In genomic region chr13:112586334-112586733, GRCh38 we compare ENCODE assay signal across 9 cellular contexts. TPM values are rescaled to one million over a fixed set of nuclear protein-coding genes. Genes with fewer than 3 reads are reported as not detected.
DNase-seq lines count a peak whose midpoint lies in the region; ATAC-seq and TF ChIP-seq lines count a peak whose summit lies in the region.
"Had no signal": no experiment of that assay in that cellular context is flagged by ENCODE, and none has a peak within 500 bp of the region (broad histone marks: within the 10 kb centered on the region; RNA-seq: fewer than 3 reads in every experiment).

No MANE protein-coding gene starts in this region.

- H3K27ac Mint-ChIP-seq in activated CD8-positive, alpha-beta memory T cell treated with anti-CD3 and anti-CD28 coated beads, Interleukin-2, amount 10 ng/mL, durations not matched to agents 7 days and 5 days: peak overlapping the region; percentile 90
- H3K27ac Mint-ChIP-seq in stimulated activated naive CD8-positive, alpha-beta T cell treated with anti-CD3 and anti-CD28 coated beads, Interleukin-15, amount 100 ng/mL, for 72 hours: peak overlapping the region in 1 of 2 donors; percentile 98

- CTCF ChIA-PET in activated CD8-positive, alpha-beta memory T cell treated with anti-CD3 and anti-CD28 coated beads, Interleukin-2, amount 10 ng/mL, durations not matched to agents 7 days and 5 days (lab: Charles Lee): no interaction called here
- CTCF ChIA-PET in OCI-LY7 (lab: Charles Lee; ENCODE audit: unreplicated experiment): no interaction called here

- intact Hi-C loops in OCI-LY7 (cut with micrococcal nuclease; ENCODE audit: unreplicated experiment) (loop anchor here (2.0 kb wide), 1 partner anchor 20 kb away; no protein-coding TSS in a partner anchor), posterior vena cava (cut with DNase I) (no loop called here)

- H3K4me3 ChIP-seq in OCI-LY7 (ENCODE audit: low read depth, low read length, poor library complexity, severe bottlenecking): peak overlapping the region; percentile 97
- peak overlapping the region in 1 of 4 experiments; percentile 99 for H3K4me3 ChIP-seq in fibroblast of lung (replicated peaks in 1 of 4; ENCODE audit: control extremely low read depth in 1 of 4, insufficient read depth in 1 of 4, low read depth in 3 of 4, low read length in 4 of 4)
- H3K4me3 ChIP-seq: lung had no signal

- H3K9me3 ChIP-seq in OCI-LY7 (ENCODE audit: low read length) (no peaks in the 10 kb centered on the region), fibroblast of lung (ENCODE audit: control insufficient read depth, insufficient read depth, low read depth, low read length) (no peaks in the 10 kb centered on the region)

- no peak for DNase-seq in activated CD8-positive, alpha-beta memory T cell treated with anti-CD3 and anti-CD28 coated beads, Interleukin-2, amount 10 ng/mL, durations not matched to agents 7 days and 5 days
- DNase-seq in activated CD8-positive, alpha-beta memory T cell treated with anti-CD3 and anti-CD28 coated beads for 24 hours: no peak
- DNase-seq in OCI-LY7 (ENCODE audit: low spot score) (no peak), fibroblast of lung (ENCODE audit: low read depth in 2 of 2) (no peak), posterior vena cava (ENCODE audit: low spot score) (no peak), retina (no peak)
- no peak for DNase-seq in stimulated activated naive CD8-positive, alpha-beta T cell treated with anti-CD3 and anti-CD28 coated beads, Interleukin-15, amount 100 ng/mL, for 72 hours

- H3K4me1 ChIP-seq in OCI-LY7 (ENCODE audit: insufficient read depth, low read length, poor library complexity, severe bottlenecking): peaks cover 25% of the 10 kb centered on the region
- no peaks in the 10 kb centered on the region for H3K4me1 ChIP-seq in fibroblast of lung (ENCODE audit: control insufficient read depth, extremely low read depth, insufficient read depth, low read length)

- H4K20me1 ChIP-seq in OCI-LY7 (ENCODE audit: insufficient read depth, low read length): no peaks in the 10 kb centered on the region; the same call in 1 of the 2 replicates
- no peaks in the 10 kb centered on the region for H4K20me1 ChIP-seq in fibroblast of lung (ENCODE audit: control insufficient read depth, extremely low read depth, insufficient read depth, low read length)

- no peaks in the 10 kb centered on the region for H3K27me3 Mint-ChIP-seq in activated CD8-positive, alpha-beta memory T cell treated with anti-CD3 and anti-CD28 coated beads, Interleukin-2, amount 10 ng/mL, durations not matched to agents 7 days and 5 days
- H3K27me3 Mint-ChIP-seq in stimulated activated naive CD8-positive, alpha-beta T cell treated with anti-CD3 and anti-CD28 coated beads, Interleukin-15, amount 100 ng/mL, for 72 hours: no peaks in the 10 kb centered on the region

- H3K27me3 ChIP-seq in fibroblast of lung (ENCODE audit: control insufficient read depth, insufficient read depth, low read length): no peaks in the 10 kb centered on the region

- H3K9ac ChIP-seq in fibroblast of lung (ENCODE audit: insufficient read depth, low read length): no peak overlapping the region

- no peak for TF ChIP-seq CTCF in OCI-LY7 (conservative IDR thresholded peaks at IDR 0.05; ENCODE audit: low read length)
- no peak for TF ChIP-seq CTCF in fibroblast of lung (conservative IDR thresholded peaks at IDR 0.05 in 1 of 2, IDR thresholded peaks at IDR 0.05 in 1 of 2; ENCODE audit: low read depth in 1 of 2, low read length in 2 of 2)

- peak overlapping the region; percentile 88 for H3K4me3 Mint-ChIP-seq in activated CD8-positive, alpha-beta memory T cell treated with anti-CD3 and anti-CD28 coated beads, Interleukin-2, amount 10 ng/mL, durations not matched to agents 7 days and 5 days
- peak overlapping the region; percentile 90 to 94 for H3K4me3 Mint-ChIP-seq in stimulated activated naive CD8-positive, alpha-beta T cell treated with anti-CD3 and anti-CD28 coated beads, Interleukin-15, amount 100 ng/mL, for 72 hours

- H3K36me3 Mint-ChIP-seq in activated CD8-positive, alpha-beta memory T cell treated with anti-CD3 and anti-CD28 coated beads, Interleukin-2, amount 10 ng/mL, durations not matched to agents 7 days and 5 days: peaks cover 18% of the 10 kb centered on the region

- H3K9me2 ChIP-seq in OCI-LY7 (ENCODE audit: insufficient read depth, low read length): no peaks in the 10 kb centered on the region

- no TSS peak for BruUV-seq in OCI-LY7 (replicated peaks; lab: Mats Ljungman, UMichigan)

- H3K36me3 ChIP-seq in OCI-LY7 (ENCODE audit: insufficient read depth, low read length): peaks cover 13% of the 10 kb centered on the region
- no peaks in the 10 kb centered on the region for H3K36me3 ChIP-seq in fibroblast of lung (ENCODE audit: control insufficient read depth, insufficient read depth, low read length)

- H3K9me3 Mint-ChIP-seq in activated CD8-positive, alpha-beta memory T cell treated with anti-CD3 and anti-CD28 coated beads, Interleukin-2, amount 10 ng/mL, durations not matched to agents 7 days and 5 days (ENCODE audit: low read depth): no peaks in the 10 kb centered on the region
- H3K9me3 Mint-ChIP-seq in stimulated activated naive CD8-positive, alpha-beta T cell treated with anti-CD3 and anti-CD28 coated beads, Interleukin-15, amount 100 ng/mL, for 72 hours: no peaks in the 10 kb centered on the region

- POLR2A ChIA-PET in OCI-LY7 (lab: Charles Lee): no interaction called here

- peaks cover 30% of the 10 kb centered on the region for H3K4me1 Mint-ChIP-seq in activated CD8-positive, alpha-beta memory T cell treated with anti-CD3 and anti-CD28 coated beads, Interleukin-2, amount 10 ng/mL, durations not matched to agents 7 days and 5 days
- peaks cover 57% of the 10 kb centered on the region for H3K4me1 Mint-ChIP-seq in stimulated activated naive CD8-positive, alpha-beta T cell treated with anti-CD3 and anti-CD28 coated beads, Interleukin-15, amount 100 ng/mL, for 72 hours

- peak overlapping the region; percentile 95 for H3K4me2 ChIP-seq in OCI-LY7 (ENCODE audit: low read length)
- H3K4me2 ChIP-seq in fibroblast of lung (ENCODE audit: extremely low read depth, insufficient read depth, low read length): peak overlapping the region; percentile 17

- H3K79me2 ChIP-seq in OCI-LY7 (ENCODE audit: insufficient read depth, low read depth, low read length) (peaks cover 68% of the 10 kb centered on the region), fibroblast of lung (ENCODE audit: control insufficient read depth, insufficient read depth, low read length) (peaks cover 53% of the 10 kb centered on the region)

- no peak for ATAC-seq in activated CD8-positive, alpha-beta memory T cell treated with anti-CD3 and anti-CD28 coated beads, Interleukin-2, amount 10 ng/mL, durations not matched to agents 7 days and 5 days
- no peak for ATAC-seq in stimulated activated naive CD8-positive, alpha-beta T cell treated with anti-CD3 and anti-CD28 coated beads, Interleukin-15, amount 100 ng/mL, for 72 hours
- ATAC-seq in GM18519 (IDR thresholded peaks at IDR 0.05; ENCODE audit: low FRiP score, unreplicated experiment): no peak

- no peak overlapping the region for H2AFZ ChIP-seq in OCI-LY7 (ENCODE audit: low read length)
- no peak overlapping the region for H2AFZ ChIP-seq in fibroblast of lung (ENCODE audit: low read length)

- H3K27ac ChIP-seq in OCI-LY7 (ENCODE audit: low read depth, low read length, poor library complexity, severe bottlenecking): no peak overlapping the region
- H3K27ac ChIP-seq in fibroblast of lung (ENCODE audit: insufficient read depth, low read length): no peak overlapping the region

RNA-seq across cellular contexts. Expression of gene TUBGCP3, which starts 1.6 kb away (rescaled TPM):
- total RNA-seq in activated CD8-positive, alpha-beta memory T cell treated with anti-CD3 and anti-CD28 coated beads, Interleukin-2, amount 10 ng/mL, durations not matched to agents 7 days and 5 days: 10 to 100 TPM; 53.0 to 69.7 TPM
- total RNA-seq in OCI-LY7 (2014; rRNA removed; shearing (Covaris generic)): 18.4 and 19.4 TPM in 2 replicates
- total RNA-seq in OCI-LY7 (2022) (36.2 and 39.0 TPM in 2 replicates), fibroblast of lung (13.1 and 17.2 TPM in 2 replicates), posterior vena cava (10 to 100 TPM; 28.7 to 29.4 TPM)
- polyA plus RNA-seq in fibroblast of lung: 14.5 and 19.1 TPM in 2 replicates
- polyA plus RNA-seq in fibroblast of lung (2012): 11.8 and 15.8 TPM in 2 replicates
- 23.4 and 45.2 TPM in 2 replicates for polyA minus RNA-seq in fibroblast of lung (ENCODE audit: low replicate concordance)
